ENCODE assay signal across 41 cellular contexts in genomic region chr11:130709531-130709930, GRCh38.
"Had no signal": no experiment of that assay in that cellular context is flagged by ENCODE, and none has a peak within 500 bp of the region (broad histone marks: within the 10 kb centered on the region; RNA-seq: fewer than 3 reads in every experiment).

No MANE protein-coding gene starts in this region.

- H3K4me3 Mint-ChIP-seq: activated B cell treated with CpG ODN at 0.5 μM for 24 hours; activated CD4-positive, alpha-beta memory T cell treated with anti-CD3 and anti-CD28 coated beads, Interleukin-2, amount 10 ng/mL, durations not matched to agents 7 days and 5 days; activated CD8-positive, alpha-beta memory T cell treated with anti-CD3 and anti-CD28 coated beads, Interleukin-2, amount 10 ng/mL, durations not matched to agents 7 days and 5 days; activated naive CD8-positive, alpha-beta T cell treated with anti-CD3 and anti-CD28 coated beads for 36 hours; activated T-helper 17 cell treated with anti-CD3 and anti-CD28 coated beads, Interleukin-2, amount 50 U/mL, for 72 hours had no signal

- DNase-seq: activated B cell treated with CpG ODN at 0.5 μM for 24 hours; activated CD4-positive, alpha-beta memory T cell treated with anti-CD3 and anti-CD28 coated beads, Interleukin-2, amount 10 ng/mL, durations not matched to agents 7 days and 5 days; activated CD4-positive, alpha-beta T cell treated with anti-CD3 and anti-CD28 coated beads for 48 hours; activated CD4-positive, CD25-positive, alpha-beta regulatory T cell treated with anti-CD3 and anti-CD28 coated beads, Interleukin-2, amount 50 U/mL, for 72 hours; activated CD8-positive, alpha-beta memory T cell treated with anti-CD3 and anti-CD28 coated beads for 24 hours; activated CD8-positive, alpha-beta memory T cell treated with anti-CD3 and anti-CD28 coated beads, Interleukin-2, amount 10 ng/mL, durations not matched to agents 7 days and 5 days; activated CD8-positive, alpha-beta memory T cell treated with anti-CD3 and anti-CD28 coated beads, Interleukin-2, amount 50 U/mL, for 48 hours; activated effector memory CD4-positive, alpha-beta T cell treated with anti-CD3 and anti-CD28 coated beads, Interleukin-2, amount 50 U/mL, for 16 hours; activated naive CD4-positive, alpha-beta T cell; activated naive CD4-positive, alpha-beta T cell treated with anti-CD3 and anti-CD28 coated beads, Interleukin-2, amount 50 U/mL, for 16 hours; activated naive CD8-positive, alpha-beta T cell treated with anti-CD3 and anti-CD28 coated beads for 36 hours; activated T-cell treated with anti-CD3 and anti-CD28 coated beads, Interleukin-2, amount 50 U/mL, for 48 hours; amniotic stem cell; aorta; brain microvascular endothelial cell; central memory CD4-positive, alpha-beta T cell; KG1; MM.1S; MV-4-11; NCI-H1092; NCI-H146; NCI-H187; NCI-H2029 treated with DMSO at 0.1 percent for 48 hours; NCI-H2107; NCI-H2171; NCI-H510A; NCI-H526; NCI-H748 treated with DMSO at 0.1 percent for 48 hours; NK-92 treated with Interleukin-12 subunit alpha and Interleukin-12 subunit beta, amount 100 ng/mL, for 24 hours; PC-3; Peyer's patch; RPMI8226; SIG-M5; SW 1271; T-helper 1 cell; T-helper 2 cell; T-helper 9 cell had no signal

- H3K27ac ChIP-seq: brain microvascular endothelial cell, VCaP had no signal

- ATAC-seq: activated CD8-positive, alpha-beta memory T cell treated with anti-CD3 and anti-CD28 coated beads, Interleukin-2, amount 10 ng/mL, durations not matched to agents 7 days and 5 days; activated T-helper 17 cell treated with anti-CD3 and anti-CD28 coated beads, Interleukin-2, amount 50 U/mL, for 72 hours; PC-3; Right ventricle myocardium inferior; SK-N-SH treated with all-trans-retinoic acid at 6 μM for 48 hours had no signal

- H3K27ac Mint-ChIP-seq: activated B cell treated with CpG ODN at 0.5 μM for 24 hours; activated CD4-positive, alpha-beta memory T cell treated with anti-CD3 and anti-CD28 coated beads, Interleukin-2, amount 10 ng/mL, durations not matched to agents 7 days and 5 days; activated CD8-positive, alpha-beta memory T cell treated with anti-CD3 and anti-CD28 coated beads, Interleukin-2, amount 10 ng/mL, durations not matched to agents 7 days and 5 days; activated naive CD8-positive, alpha-beta T cell treated with anti-CD3 and anti-CD28 coated beads for 36 hours; activated T-helper 17 cell treated with anti-CD3 and anti-CD28 coated beads, Interleukin-2, amount 50 U/mL, for 72 hours had no signal

- H3K27me3 Mint-ChIP-seq: activated CD4-positive, alpha-beta memory T cell treated with anti-CD3 and anti-CD28 coated beads, Interleukin-2, amount 10 ng/mL, durations not matched to agents 7 days and 5 days; activated CD8-positive, alpha-beta memory T cell treated with anti-CD3 and anti-CD28 coated beads, Interleukin-2, amount 10 ng/mL, durations not matched to agents 7 days and 5 days; activated naive CD8-positive, alpha-beta T cell treated with anti-CD3 and anti-CD28 coated beads for 36 hours had no signal

- H3K27me3 ChIP-seq: brain microvascular endothelial cell, Peyer's patch had no signal

- H3K36me3 ChIP-seq: brain microvascular endothelial cell, Peyer's patch had no signal

- H3K4me1 Mint-ChIP-seq: activated B cell treated with CpG ODN at 0.5 μM for 24 hours; activated CD4-positive, alpha-beta memory T cell treated with anti-CD3 and anti-CD28 coated beads, Interleukin-2, amount 10 ng/mL, durations not matched to agents 7 days and 5 days; activated CD8-positive, alpha-beta memory T cell treated with anti-CD3 and anti-CD28 coated beads, Interleukin-2, amount 10 ng/mL, durations not matched to agents 7 days and 5 days; activated naive CD8-positive, alpha-beta T cell treated with anti-CD3 and anti-CD28 coated beads for 36 hours; activated T-helper 17 cell treated with anti-CD3 and anti-CD28 coated beads, Interleukin-2, amount 50 U/mL, for 72 hours had no signal

- H3K36me3 Mint-ChIP-seq: activated CD8-positive, alpha-beta memory T cell treated with anti-CD3 and anti-CD28 coated beads, Interleukin-2, amount 10 ng/mL, durations not matched to agents 7 days and 5 days; activated naive CD8-positive, alpha-beta T cell treated with anti-CD3 and anti-CD28 coated beads for 36 hours had no signal

- H3K9me3 Mint-ChIP-seq: activated B cell treated with CpG ODN at 0.5 μM for 24 hours; activated CD4-positive, alpha-beta memory T cell treated with anti-CD3 and anti-CD28 coated beads, Interleukin-2, amount 10 ng/mL, durations not matched to agents 7 days and 5 days; activated naive CD8-positive, alpha-beta T cell treated with anti-CD3 and anti-CD28 coated beads for 36 hours; activated T-helper 17 cell treated with anti-CD3 and anti-CD28 coated beads, Interleukin-2, amount 50 U/mL, for 72 hours had no signal

- H3K9me3 ChIP-seq: Peyer's patch had no signal

- H3K4me1 ChIP-seq: Peyer's patch had no signal

- H3K4me3 ChIP-seq: Peyer's patch had no signal
